8 cellular contexts compared by ENCODE assay signal in genomic region chr20:35771689-35772562, GRCh38. TPM values are rescaled to one million over a fixed set of nuclear protein-coding genes. Genes with fewer than 3 reads are reported as not detected.
DNase-seq lines count a peak whose midpoint lies in the region; TF ChIP-seq lines count a peak whose summit lies in the region.

Gene PHF20 (plus strand): TSS chr20:35772015. CDS start chr20:35801523, 29,508 bp downstream.

- H2BK12ac ChIP-seq in neuronal stem cell (ENCODE audit: low read length): no peak within 1 kb of the TSS

- peak within 1 kb of the TSS; percentile 61 for H3K18ac ChIP-seq in neuronal stem cell (ENCODE audit: low read length)

- WGBS in neuronal stem cell (ENCODE audit: extremely low coverage in 2 of 2, insufficient read length in 2 of 2, insufficient replicate concordance in 1 of 2), 2 donors: no CpG with 5 or more reads among the region's 87 CpGs

- H3K4me1 ChIP-seq in neuronal stem cell (ENCODE audit: control insufficient read depth in 2 of 2, insufficient read depth in 1 of 2, low read depth in 1 of 2, low read length in 2 of 2): peaks cover 13 to 25% of the 10 kb centered on the region in 2 donors
- peaks cover 22 to 71% (median 52%) of the 10 kb centered on the region in 5 donors for H3K4me1 ChIP-seq in subcutaneous abdominal adipose tissue (ENCODE audit: control insufficient read depth in 5 of 5, insufficient read depth in 5 of 5, low read length in 5 of 5)

- H3K36me3 ChIP-seq in neuronal stem cell (replicated peaks in 1 of 2; ENCODE audit: control insufficient read depth in 2 of 2, insufficient read depth in 2 of 2, low read length in 2 of 2) (peaks cover 2 to 35% of the 10 kb centered on the region in 2 donors), subcutaneous abdominal adipose tissue (ENCODE audit: control insufficient read depth in 5 of 5, insufficient read depth in 5 of 5, low read length in 5 of 5) (peaks cover 0 to 8% (median 5%) of the 10 kb centered on the region in 5 donors)

- in situ Hi-C loops in SK-MEL-5 (cut with HindIII; ENCODE audit: low pct_unique_long_range_greater_than_20kb, low sequenced_read_pairs): no loop called here

- peak within 1 kb of the TSS; percentile 46 for H3K23ac ChIP-seq in neuronal stem cell (ENCODE audit: low read depth, low read length, poor library complexity)

- peak within 1 kb of the TSS; percentile 70 for H2AFZ ChIP-seq in neuronal stem cell (ENCODE audit: low read length)

- peak within 1 kb of the TSS; percentile 52 for H3K4me2 ChIP-seq in neuronal stem cell (ENCODE audit: insufficient read depth, low read length, poor library complexity, severe bottlenecking)

- no peak for TF ChIP-seq CTCF in HFF-Myc (IDR thresholded peaks at IDR 0.05; ENCODE audit: low read depth, low read length, missing control alignments)

- H3K9me3 ChIP-seq in neuronal stem cell (replicated peaks in 1 of 2; ENCODE audit: control insufficient read depth in 2 of 2, insufficient read depth in 1 of 2, low read depth in 1 of 2, low read length in 2 of 2): peaks cover 0 to 7% of the 10 kb centered on the region in 2 donors
- no peaks in the 10 kb centered on the region for H3K9me3 ChIP-seq in subcutaneous abdominal adipose tissue (ENCODE audit: control insufficient read depth in 5 of 5, low read length in 5 of 5)

- peak within 1 kb of the TSS; percentile 65 for H3K27ac ChIP-seq in neuronal stem cell (replicated peaks; ENCODE audit: low read length)
- peak within 1 kb of the TSS; percentile 79 for H3K27ac ChIP-seq in subcutaneous abdominal adipose tissue (ENCODE audit: low read depth, low read length)

- DNase-seq in GM04503 (ENCODE audit: low read depth) (peak; percentile 64), HFF-Myc (ENCODE audit: extremely low read depth, low read depth) (peak; percentile 84), NAMALWA (ENCODE audit: low spot score) (peak; percentile 96), SK-MEL-5 (ENCODE audit: low read depth, low spot score) (peak; percentile 97), foreskin melanocyte (peak; percentile 87), neuronal stem cell (ENCODE audit: low spot score) (peak; percentile 91)
- peak; percentile 99 for DNase-seq in activated naive CD4-positive, alpha-beta T cell treated with Interleukin-2 at 50 U/mL for 16 hours

- no peak within 1 kb of the TSS for H2BK5ac ChIP-seq in neuronal stem cell (ENCODE audit: low read length)

- peak within 1 kb of the TSS; percentile 80 for H3K4me3 ChIP-seq in HFF-Myc (replicated peaks; ENCODE audit: low read depth, low read length)
- H3K4me3 ChIP-seq in neuronal stem cell (ENCODE audit: low read length in 2 of 2): peak within 1 kb of the TSS; percentile 88 to 91
- peak within 1 kb of the TSS; percentile 71 to 82 (median 78) for H3K4me3 ChIP-seq in subcutaneous abdominal adipose tissue (ENCODE audit: low read depth in 1 of 5, low read length in 5 of 5)

- no peak within 1 kb of the TSS for H3K14ac ChIP-seq in neuronal stem cell (ENCODE audit: low read length)

- no peak within 1 kb of the TSS for H4K91ac ChIP-seq in neuronal stem cell (ENCODE audit: low read depth, low read length, poor library complexity)

- peaks cover 2% of the 10 kb centered on the region for H3K79me1 ChIP-seq in neuronal stem cell (ENCODE audit: low read depth, low read length)

- no peak within 1 kb of the TSS for H2AK5ac ChIP-seq in neuronal stem cell (ENCODE audit: low read depth, low read length)

- H3K9ac ChIP-seq in neuronal stem cell (ENCODE audit: low read depth, low read length, poor library complexity): peak within 1 kb of the TSS; percentile 71
- H3K9ac ChIP-seq in subcutaneous abdominal adipose tissue (ENCODE audit: low read length in 5 of 5): peak within 1 kb of the TSS; percentile 4 to 95 (median 81)

- no peaks in the 10 kb centered on the region for H3K27me3 ChIP-seq in neuronal stem cell (ENCODE audit: control insufficient read depth in 3 of 3, insufficient read depth in 3 of 3, low read depth in 1 of 3, low read length in 3 of 3)
- no peaks in the 10 kb centered on the region for H3K27me3 ChIP-seq in subcutaneous abdominal adipose tissue (ENCODE audit: control insufficient read depth in 5 of 5, insufficient read depth in 4 of 5, low read length in 5 of 5)

- no peak within 1 kb of the TSS for H3K4ac ChIP-seq in neuronal stem cell (ENCODE audit: low read length)

- H2BK120ac ChIP-seq in neuronal stem cell (ENCODE audit: low read depth, low read length): no peak within 1 kb of the TSS

- H2BK15ac ChIP-seq in neuronal stem cell (ENCODE audit: low read length): no peak within 1 kb of the TSS

- H4K8ac ChIP-seq in neuronal stem cell (ENCODE audit: low read depth, low read length): no peak within 1 kb of the TSS

RNA-seq across cellular contexts. Expression of gene PHF20, which starts in this region (rescaled TPM):
- total RNA-seq in SK-MEL-5 (2014; rRNA removed; shearing (Covaris generic)): 44.4 and 44.6 TPM in 2 replicates
- polyA plus RNA-seq in SK-MEL-5 (2015; cell fraction: cytosol; rRNA removed): 25.7 and 35.4 TPM in 2 replicates
- 21.2 and 26.9 TPM in 2 replicates for polyA plus RNA-seq in SK-MEL-5 (2015; cell fraction: nucleus; rRNA removed)
- polyA plus RNA-seq in neuronal stem cell (2013, experiment 1 of 2): 40.4 TPM
- 40.5 TPM for polyA plus RNA-seq in neuronal stem cell (2013, experiment 2 of 2)

Comparison
In these comparisons a context has a peak if more than half of its experiments do, and no peak if none do; other contexts are left out.
1. Peak in every context shown above with its lines: DNase-seq, H3K4me3 ChIP-seq and H3K27ac ChIP-seq.